Comparison of ENCODE assay signal across 8 cellular contexts in genomic region chr12:92493816-92494215, GRCh38.
DNase-seq lines count a peak whose midpoint lies in the region; ATAC-seq and TF ChIP-seq lines count a peak whose summit lies in the region.
"Had no signal": no experiment of that assay in that cellular context is flagged by ENCODE, and none has a peak within 500 bp of the region (broad histone marks: within the 10 kb centered on the region; RNA-seq: fewer than 3 reads in every experiment).

No MANE protein-coding gene starts in this region.

- peak; percentile 68 for ATAC-seq in GM19023 (IDR thresholded peaks at IDR 0.05; ENCODE audit: unreplicated experiment)
- ATAC-seq in GM21825 (IDR thresholded peaks at IDR 0.05; ENCODE audit: unreplicated experiment): peak; percentile 51
- ATAC-seq in HG03460 (IDR thresholded peaks at IDR 0.05; ENCODE audit: unreplicated experiment): peak; percentile 51
- no peak for ATAC-seq in naive B cell (ENCODE audit: low read depth in 2 of 2)
- ATAC-seq: lower lobe of right lung had no signal

- H3K27ac Mint-ChIP-seq in naive B cell (peak overlapping the region; percentile 82 to 88 (median 84)), CD14-positive monocyte (no peak overlapping the region)

- H3K27ac ChIP-seq in mesenchymal stem cell (ENCODE audit: low read length, poor library complexity, severe bottlenecking): no peak overlapping the region
- H3K27ac ChIP-seq: lower lobe of right lung had no signal

- H3K18ac ChIP-seq in mesenchymal stem cell (ENCODE audit: low read depth in 1 of 2, low read length in 2 of 2): peak overlapping the region in 1 of 2 experiments; percentile 87

- H3K36me3 Mint-ChIP-seq in naive B cell: peaks cover 12% of the 10 kb centered on the region in 2 donors
- H3K36me3 Mint-ChIP-seq in CD14-positive monocyte: no peaks in the 10 kb centered on the region

- H3K4me2 ChIP-seq in mesenchymal stem cell (ENCODE audit: low read length, poor library complexity, severe bottlenecking): no peak overlapping the region

- H3K4me3 ChIP-seq in mesenchymal stem cell (ENCODE audit: insufficient read depth in 1 of 2, low read depth in 1 of 2, low read length in 2 of 2): no peak overlapping the region
- H3K4me3 ChIP-seq: lower lobe of right lung had no signal

- no peak overlapping the region for H3K23ac ChIP-seq in mesenchymal stem cell (ENCODE audit: low read length in 2 of 2)

- no peak overlapping the region for H2AFZ ChIP-seq in mesenchymal stem cell (ENCODE audit: low read depth, low read length)

- H3K14ac ChIP-seq in mesenchymal stem cell (ENCODE audit: low read length in 2 of 2): no peak overlapping the region

- no peak overlapping the region for H2BK15ac ChIP-seq in mesenchymal stem cell (ENCODE audit: low read depth, poor library complexity, severe bottlenecking)

- H3K27me3 Mint-ChIP-seq in naive B cell (no peaks in the 10 kb centered on the region), CD14-positive monocyte (ENCODE audit: low read depth in 3 of 3) (no peaks in the 10 kb centered on the region)

- no peak overlapping the region for H3K9ac ChIP-seq in mesenchymal stem cell (ENCODE audit: low read length)

- DNase-seq in naive B cell (no peak), DMS153 (lab: John Stamatoyannopoulos, UW) (no peak), mesenchymal stem cell (no peak), CD14-positive monocyte (ENCODE audit: low spot score) (no peak)
- DNase-seq: lower lobe of right lung had no signal

- no peak overlapping the region for H4K91ac ChIP-seq in mesenchymal stem cell (ENCODE audit: low read length)

- no peaks in the 10 kb centered on the region for H3K27me3 ChIP-seq in mesenchymal stem cell (ENCODE audit: control insufficient read depth in 1 of 2, insufficient read depth in 1 of 2, low read length in 2 of 2)

- no peak overlapping the region for H2AK5ac ChIP-seq in mesenchymal stem cell (ENCODE audit: low read length, severe bottlenecking)

- intact Hi-C loops in CD14-positive monocyte (cut with micrococcal nuclease): no loop called here

- no peak for TF ChIP-seq CTCF in CD14-positive monocyte (IDR thresholded peaks at IDR 0.05)

- H2BK12ac ChIP-seq in mesenchymal stem cell (ENCODE audit: low read length in 2 of 2): no peak overlapping the region

- peaks cover 6% of the 10 kb centered on the region for H3K9me3 ChIP-seq in mesenchymal stem cell (ENCODE audit: control insufficient read depth, low read length)
- H3K9me3 ChIP-seq: lower lobe of right lung had no signal

- no peaks in the 10 kb centered on the region for H3K4me1 ChIP-seq in mesenchymal stem cell (ENCODE audit: control insufficient read depth, insufficient read depth, low read depth, low read length)
- H3K4me1 ChIP-seq: lower lobe of right lung had no signal

- peaks cover 39 to 77% (median 46%) of the 10 kb centered on the region in 3 donors for H3K4me1 Mint-ChIP-seq in naive B cell
- H3K4me1 Mint-ChIP-seq in CD14-positive monocyte: peaks cover 2% of the 10 kb centered on the region

- H3K4me3 Mint-ChIP-seq in naive B cell: peak overlapping the region in 4 of 8 donors; percentile 20 to 59 (median 24)
- no peak overlapping the region for H3K4me3 Mint-ChIP-seq in CD14-positive monocyte

- H4K8ac ChIP-seq in mesenchymal stem cell (ENCODE audit: low read length): no peak overlapping the region

- H3K79me1 ChIP-seq in mesenchymal stem cell (replicated peaks; ENCODE audit: low read length, poor library complexity, severe bottlenecking): no peaks in the 10 kb centered on the region

- peaks cover 5 to 27% (median 14%) of the 10 kb centered on the region in 7 donors for H3K9me3 Mint-ChIP-seq in naive B cell
- peaks cover 5 to 17% (median 9%) of the 10 kb centered on the region in 7 donors for H3K9me3 Mint-ChIP-seq in CD14-positive monocyte

- no peak overlapping the region for H3K4ac ChIP-seq in mesenchymal stem cell (ENCODE audit: low read depth in 1 of 2, low read length in 2 of 2)

- no peak overlapping the region for H2BK120ac ChIP-seq in mesenchymal stem cell (ENCODE audit: low read depth, low read length)

- no peak overlapping the region for H2BK5ac ChIP-seq in mesenchymal stem cell (ENCODE audit: low read depth, low read length, poor library complexity, severe bottlenecking)

- H3K36me3 ChIP-seq in mesenchymal stem cell (ENCODE audit: control insufficient read depth in 1 of 2, insufficient read depth in 2 of 2, low read depth in 1 of 2, low read length in 2 of 2): no peaks in the 10 kb centered on the region
- H3K36me3 ChIP-seq: lower lobe of right lung had no signal

Comparison
In these comparisons a context has a peak if more than half of its experiments do, and no peak if none do; other contexts are left out.
1. ATAC-seq: peak in GM19023 (single experiment), GM21825 (single experiment) and HG03460 (single experiment); none in naive B cell (0 of 2).
2. H3K27ac Mint-ChIP-seq: peak in naive B cell (6 of 6); none in CD14-positive monocyte (0 of 7).